1 cellular context compared by ENCODE assay signal in the genomic region with DNA sequence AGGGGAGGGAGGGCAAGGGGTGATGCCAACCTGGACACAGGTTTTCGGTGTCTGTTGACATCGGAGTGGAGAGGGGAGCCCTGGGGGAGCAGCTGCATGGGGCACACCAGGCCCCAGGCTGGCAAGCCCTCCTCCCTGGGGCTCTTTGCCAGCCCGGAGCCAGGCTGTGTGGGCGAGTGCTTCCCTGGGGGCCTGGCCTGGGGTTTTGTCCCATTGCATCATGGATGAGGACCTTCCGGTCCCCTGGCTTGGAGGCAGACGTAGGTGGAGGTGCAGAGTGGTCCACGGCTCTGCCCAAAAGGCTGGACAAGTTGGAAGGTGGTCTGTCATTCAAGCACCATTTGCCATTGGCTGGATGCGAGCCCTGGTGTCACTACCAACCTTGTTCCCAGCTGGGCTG.
TF ChIP-seq lines count a peak whose summit lies in the region.

No MANE protein-coding gene starts in this region.

TF ChIP-seq in HEK293, 187 proteins besides CTCF, POLR2A, EP300 and RAD21 (continued from another document):
- no peak for TF ChIP-seq ZNF596 (tag by site-specific recombination; IDR thresholded peaks at IDR 0.05)
TF ChIP-seq in HEK293: peak in this region for 2.
